ENCODE assay signal across 1 cellular context in the genomic region with DNA sequence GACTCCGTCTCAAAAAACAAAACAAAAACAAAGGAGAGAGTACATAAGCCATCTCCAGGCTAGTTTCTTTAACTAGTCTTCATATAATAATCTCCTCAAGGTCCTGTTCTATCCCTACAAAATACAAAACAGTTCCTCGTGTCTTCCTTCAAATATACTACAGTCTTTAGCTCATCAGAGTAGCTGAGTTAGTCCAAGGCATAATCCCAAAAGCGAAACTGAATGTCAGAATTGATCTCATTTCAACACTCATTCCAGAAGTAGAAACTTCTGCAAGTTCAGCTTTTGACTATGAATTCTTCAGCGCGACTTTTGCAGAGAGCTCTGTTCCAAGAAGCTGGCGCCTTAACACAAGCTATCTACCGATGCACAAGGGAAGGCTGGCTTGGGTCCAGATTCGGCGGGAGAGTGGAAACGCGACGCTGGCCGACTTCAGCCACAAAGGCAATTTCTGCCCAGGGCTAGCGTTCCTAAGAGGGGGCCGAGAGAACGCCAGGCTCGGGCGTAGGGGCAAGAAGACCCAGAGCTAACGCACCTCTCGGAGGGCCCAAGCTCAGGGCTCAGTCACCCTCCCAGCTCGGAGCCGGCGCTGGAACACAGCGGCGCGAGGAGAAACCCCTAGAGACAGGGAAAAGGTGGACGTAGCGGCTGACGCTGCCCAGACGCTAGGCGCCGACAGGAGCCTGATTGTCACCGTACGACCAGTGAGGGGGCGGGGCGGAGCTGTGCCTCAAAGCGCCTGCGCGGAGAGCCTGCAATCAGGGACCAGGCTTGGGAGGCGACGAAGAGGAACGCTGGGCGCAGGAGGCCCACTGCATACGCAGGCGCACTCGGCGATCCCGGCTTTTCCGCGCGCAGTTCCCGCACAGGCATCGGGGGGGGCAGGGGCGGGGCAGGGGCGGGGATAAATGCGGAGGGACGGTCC.
TF ChIP-seq lines count a peak whose summit lies in the region.

No MANE protein-coding gene starts in this region.

TF ChIP-seq in HepG2, 621 proteins besides CTCF, POLR2A, EP300 and RAD21 (continued from another document and continues in another):
- TF ChIP-seq, protein P1, sequence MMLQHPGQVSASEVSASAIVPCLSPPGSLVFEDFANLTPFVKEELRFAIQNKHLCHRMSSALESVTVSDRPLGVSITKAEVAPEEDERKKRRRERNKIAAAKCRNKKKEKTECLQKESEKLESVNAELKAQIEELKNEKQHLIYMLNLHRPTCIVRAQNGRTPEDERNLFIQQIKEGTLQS (CRISPR knock-in tag; IDR thresholded peaks at IDR 0.05), result no peak
- TF ChIP-seq KDM5A (IDR thresholded peaks at IDR 0.05; ENCODE audit: borderline replicate concordance, low read length), result no peak
- TF ChIP-seq, protein P2, sequence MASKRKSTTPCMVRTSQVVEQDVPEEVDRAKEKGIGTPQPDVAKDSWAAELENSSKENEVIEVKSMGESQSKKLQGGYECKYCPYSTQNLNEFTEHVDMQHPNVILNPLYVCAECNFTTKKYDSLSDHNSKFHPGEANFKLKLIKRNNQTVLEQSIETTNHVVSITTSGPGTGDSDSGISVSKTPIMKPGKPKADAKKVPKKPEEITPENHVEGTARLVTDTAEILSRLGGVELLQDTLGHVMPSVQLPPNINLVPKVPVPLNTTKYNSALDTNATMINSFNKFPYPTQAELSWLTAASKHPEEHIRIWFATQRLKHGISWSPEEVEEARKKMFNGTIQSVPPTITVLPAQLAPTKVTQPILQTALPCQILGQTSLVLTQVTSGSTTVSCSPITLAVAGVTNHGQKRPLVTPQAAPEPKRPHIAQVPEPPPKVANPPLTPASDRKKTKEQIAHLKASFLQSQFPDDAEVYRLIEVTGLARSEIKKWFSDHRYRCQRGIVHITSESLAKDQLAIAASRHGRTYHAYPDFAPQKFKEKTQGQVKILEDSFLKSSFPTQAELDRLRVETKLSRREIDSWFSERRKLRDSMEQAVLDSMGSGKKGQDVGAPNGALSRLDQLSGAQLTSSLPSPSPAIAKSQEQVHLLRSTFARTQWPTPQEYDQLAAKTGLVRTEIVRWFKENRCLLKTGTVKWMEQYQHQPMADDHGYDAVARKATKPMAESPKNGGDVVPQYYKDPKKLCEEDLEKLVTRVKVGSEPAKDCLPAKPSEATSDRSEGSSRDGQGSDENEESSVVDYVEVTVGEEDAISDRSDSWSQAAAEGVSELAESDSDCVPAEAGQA (IDR thresholded peaks at IDR 0.05; ENCODE audit: low read depth), result peak; percentile 18; the same call in 1 of the 2 replicates
- TF ChIP-seq, protein P2 (CRISPR knock-in tag; IDR thresholded peaks at IDR 0.05; ENCODE audit: borderline replicate concordance), result no peak
- 0 out of 2 replicates have a peak, but pooled peaks have one; percentile 48 for TF ChIP-seq CCDC6 (CRISPR knock-in tag; IDR thresholded peaks at IDR 0.05)
- TF ChIP-seq IRX3 (CRISPR knock-in tag; IDR thresholded peaks at IDR 0.05; ENCODE audit: borderline replicate concordance, low read depth), result 0 out of 2 replicates have a peak, but pooled peaks have one; percentile 46
- TF ChIP-seq HIVEP1 (CRISPR knock-in tag; IDR thresholded peaks at IDR 0.05), result no peak
- no peak for TF ChIP-seq TRIM22 (IDR thresholded peaks at IDR 0.05)
- TF ChIP-seq ZNF326 (CRISPR knock-in tag; IDR thresholded peaks at IDR 0.05; ENCODE audit: borderline replicate concordance), result no peak
- no peak for TF ChIP-seq ZNF713 (CRISPR knock-in tag; IDR thresholded peaks at IDR 0.05)
- TF ChIP-seq, protein P3, sequence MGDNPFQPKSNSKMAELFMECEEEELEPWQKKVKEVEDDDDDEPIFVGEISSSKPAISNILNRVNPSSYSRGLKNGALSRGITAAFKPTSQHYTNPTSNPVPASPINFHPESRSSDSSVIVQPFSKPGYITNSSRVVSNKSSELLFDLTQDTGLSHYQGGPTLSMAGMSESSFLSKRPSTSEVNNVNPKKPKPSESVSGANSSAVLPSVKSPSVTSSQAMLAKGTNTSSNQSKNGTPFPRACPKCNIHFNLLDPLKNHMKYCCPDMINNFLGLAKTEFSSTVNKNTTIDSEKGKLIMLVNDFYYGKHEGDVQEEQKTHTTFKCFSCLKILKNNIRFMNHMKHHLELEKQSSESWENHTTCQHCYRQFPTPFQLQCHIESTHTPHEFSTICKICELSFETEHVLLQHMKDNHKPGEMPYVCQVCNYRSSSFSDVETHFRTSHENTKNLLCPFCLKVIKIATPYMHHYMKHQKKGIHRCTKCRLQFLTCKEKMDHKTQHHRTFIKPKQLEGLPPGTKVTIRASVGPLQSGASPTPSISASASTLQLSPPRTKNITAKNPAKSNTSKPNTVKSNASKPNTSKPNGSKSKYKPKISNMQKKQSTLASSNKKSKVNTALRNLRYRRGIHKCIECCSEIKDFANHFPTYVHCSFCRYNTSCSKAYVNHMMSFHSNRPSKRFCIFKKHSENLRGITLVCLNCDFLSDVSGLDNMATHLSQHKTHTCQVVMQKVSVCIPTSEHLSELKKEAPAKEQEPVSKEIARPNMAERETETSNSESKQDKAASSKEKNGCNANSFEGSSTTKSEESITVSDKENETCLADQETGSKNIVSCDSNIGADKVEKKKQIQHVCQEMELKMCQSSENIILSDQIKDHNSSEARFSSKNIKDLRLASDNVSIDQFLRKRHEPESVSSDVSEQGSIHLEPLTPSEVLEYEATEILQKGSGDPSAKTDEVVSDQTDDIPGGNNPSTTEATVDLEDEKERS (CRISPR knock-in tag; IDR thresholded peaks at IDR 0.05), result no peak
- TF ChIP-seq ZNF430 (CRISPR knock-in tag; IDR thresholded peaks at IDR 0.05), result peak; percentile 81
- TF ChIP-seq NR1H2 (CRISPR knock-in tag; IDR thresholded peaks at IDR 0.05; ENCODE audit: borderline replicate concordance, low read depth), result no peak
- TF ChIP-seq MEF2D (CRISPR knock-in tag; IDR thresholded peaks at IDR 0.05), result no peak; the same call in 1 of the 2 replicates
- TF ChIP-seq, protein P4, sequence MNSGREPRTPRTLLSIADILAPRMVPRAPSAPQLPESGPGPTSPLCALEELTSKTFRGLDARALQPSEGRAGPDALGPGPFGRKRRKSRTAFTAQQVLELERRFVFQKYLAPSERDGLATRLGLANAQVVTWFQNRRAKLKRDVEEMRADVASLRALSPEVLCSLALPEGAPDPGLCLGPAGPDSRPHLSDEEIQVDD (CRISPR knock-in tag; IDR thresholded peaks at IDR 0.05; ENCODE audit: borderline replicate concordance), result peak; percentile 81; the same call in 1 of the 2 replicates
- no peak for TF ChIP-seq MTA3 (CRISPR knock-in tag; IDR thresholded peaks at IDR 0.05)
- no peak for TF ChIP-seq RFX3 (CRISPR knock-in tag; IDR thresholded peaks at IDR 0.05)
- peak; percentile 79 for TF ChIP-seq KLF12 (CRISPR knock-in tag; IDR thresholded peaks at IDR 0.05; ENCODE audit: borderline replicate concordance)
- TF ChIP-seq FOXP1 (IDR thresholded peaks at IDR 0.05), result no peak
- TF ChIP-seq FOXP1 (CRISPR knock-in tag; IDR thresholded peaks at IDR 0.05), result no peak; the same call in 1 of the 2 replicates
- no peak for TF ChIP-seq HMGA1 (CRISPR knock-in tag; conservative IDR thresholded peaks at IDR 0.05)
- TF ChIP-seq ZNF780A (CRISPR knock-in tag; IDR thresholded peaks at IDR 0.05), result no peak
- TF ChIP-seq RNF2 (conservative IDR thresholded peaks at IDR 0.05; ENCODE audit: low read depth), result no peak; the same call in 1 of the 2 replicates
- no peak for TF ChIP-seq ZSCAN20 (CRISPR knock-in tag; IDR thresholded peaks at IDR 0.05; ENCODE audit: borderline replicate concordance)
- TF ChIP-seq SP2 (CRISPR knock-in tag; IDR thresholded peaks at IDR 0.05), result peak; percentile 29; the same call in 1 of the 2 replicates
- TF ChIP-seq ZBTB21 (CRISPR knock-in tag; IDR thresholded peaks at IDR 0.05), result 0 out of 2 replicates have a peak, but pooled peaks have one; percentile 15
- TF ChIP-seq RCOR2 (CRISPR knock-in tag; IDR thresholded peaks at IDR 0.05), result no peak
- no peak for TF ChIP-seq ZNF10 (CRISPR knock-in tag; IDR thresholded peaks at IDR 0.05; ENCODE audit: borderline replicate concordance, low read depth)
- TF ChIP-seq KLF11 (CRISPR knock-in tag; IDR thresholded peaks at IDR 0.05), result no peak
- TF ChIP-seq DR1 (CRISPR knock-in tag; IDR thresholded peaks at IDR 0.05), result peak; percentile 69; the same call in 1 of the 2 replicates
- 0 out of 2 replicates have a peak, but pooled peaks have one; percentile 26 for TF ChIP-seq NRL (CRISPR knock-in tag; IDR thresholded peaks at IDR 0.05; ENCODE audit: borderline replicate concordance)
- TF ChIP-seq GMEB1 (CRISPR knock-in tag; IDR thresholded peaks at IDR 0.05; ENCODE audit: borderline replicate concordance), result peak; percentile 91
- TF ChIP-seq, protein P5, sequence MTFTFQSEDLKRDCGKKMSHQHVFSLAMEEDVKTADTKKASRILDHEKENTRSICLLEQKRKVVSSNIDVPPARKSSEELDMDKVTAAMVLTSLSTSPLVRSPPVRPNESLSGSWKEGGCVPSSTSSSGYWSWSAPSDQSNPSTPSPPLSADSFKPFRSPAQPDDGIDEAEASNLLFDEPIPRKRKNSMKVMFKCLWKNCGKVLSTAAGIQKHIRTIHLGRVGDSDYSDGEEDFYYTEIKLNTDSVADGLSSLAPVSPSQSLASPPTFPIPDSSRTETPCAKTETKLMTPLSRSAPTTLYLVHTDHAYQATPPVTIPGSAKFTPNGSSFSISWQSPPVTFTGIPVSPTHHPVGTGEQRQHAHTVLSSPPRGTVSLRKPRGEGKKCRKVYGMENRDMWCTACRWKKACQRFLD (CRISPR knock-in tag; IDR thresholded peaks at IDR 0.05; ENCODE audit: borderline replicate concordance), result 0 out of 2 replicates have a peak, but pooled peaks have one; percentile 67
- no peak for TF ChIP-seq GLI4 (CRISPR knock-in tag; IDR thresholded peaks at IDR 0.05; ENCODE audit: borderline replicate concordance)
- no peak for TF ChIP-seq ZBTB7B (CRISPR knock-in tag; IDR thresholded peaks at IDR 0.05)
- peak; percentile 45; the same call in 1 of the 2 replicates for TF ChIP-seq ZNF263 (CRISPR knock-in tag; IDR thresholded peaks at IDR 0.05)
- TF ChIP-seq NAIF1 (CRISPR knock-in tag; IDR thresholded peaks at IDR 0.05; ENCODE audit: borderline replicate concordance), result peak; percentile 71; the same call in 1 of the 2 replicates
- TF ChIP-seq ZNF557 (CRISPR knock-in tag; IDR thresholded peaks at IDR 0.05), result no peak
- peak; percentile 90 for TF ChIP-seq HNRNPLL (IDR thresholded peaks at IDR 0.05; ENCODE audit: low read depth, low read length, poor library complexity, severe bottlenecking)
- TF ChIP-seq ZNF878 (CRISPR knock-in tag; IDR thresholded peaks at IDR 0.05), result no peak
- TF ChIP-seq MTF2 (CRISPR knock-in tag; IDR thresholded peaks at IDR 0.05; ENCODE audit: borderline replicate concordance), result no peak
- TF ChIP-seq MAFK (conservative IDR thresholded peaks at IDR 0.05 in 1 of 2, IDR thresholded peaks at IDR 0.05 in 1 of 2; ENCODE audit: low read length in 2 of 2), result no peak
- TF ChIP-seq ZNF83 (CRISPR knock-in tag; IDR thresholded peaks at IDR 0.05; ENCODE audit: borderline replicate concordance), result no peak
- TF ChIP-seq HNRNPL (IDR thresholded peaks at IDR 0.05; ENCODE audit: low read depth, low read length), result no peak
- TF ChIP-seq TAF15 (IDR thresholded peaks at IDR 0.05; ENCODE audit: low read depth, low read length, poor library complexity, severe bottlenecking), result peak; percentile 54
- TF ChIP-seq GRHL1 (CRISPR knock-in tag; conservative IDR thresholded peaks at IDR 0.05), result no peak
- TF ChIP-seq ZNF879 (CRISPR knock-in tag; IDR thresholded peaks at IDR 0.05), result no peak; the same call in 1 of the 2 replicates
- peak; percentile 24; the same call in 1 of the 2 replicates for TF ChIP-seq ZNF768 (CRISPR knock-in tag; IDR thresholded peaks at IDR 0.05)
